21 cellular contexts compared by ENCODE assay signal in genomic region chr7:158573310-158573709, GRCh38.
"Had no signal": no experiment of that assay in that cellular context is flagged by ENCODE, and none has a peak within 500 bp of the region (broad histone marks: within the 10 kb centered on the region; RNA-seq: fewer than 3 reads in every experiment).

No MANE protein-coding gene starts in this region.

- H3K27ac ChIP-seq: breast epithelium, epithelial cell of prostate, left ventricle myocardium inferior, neutrophil, thoracic aorta, upper lobe of right lung had no signal

- H3K9me3 ChIP-seq: breast epithelium, left ventricle myocardium inferior, mucosa of descending colon, neutrophil, thoracic aorta, upper lobe of right lung had no signal

- H3K4me3 ChIP-seq: breast epithelium, left ventricle myocardium inferior, mucosa of descending colon, thoracic aorta, upper lobe of right lung had no signal

- H3K36me3 ChIP-seq: breast epithelium, left ventricle myocardium inferior, neutrophil, thoracic aorta, upper lobe of right lung had no signal

- H3K36me3 Mint-ChIP-seq: stimulated activated effector memory CD8-positive, alpha-beta T cell treated with anti-CD3 and anti-CD28 coated beads, Interleukin-12 subunit alpha, Interleukin-12 subunit beta, amount 100 ng/mL, for 72 hours had no signal

- H3K4me1 ChIP-seq: breast epithelium, upper lobe of right lung had no signal

- DNase-seq: activated B cell treated with CpG ODN at 0.5 μM for 24 hours; activated CD4-positive, alpha-beta T cell treated with anti-CD3 and anti-CD28 coated beads, Interleukin-2, amount 10 ng/mL, durations not matched to agents 7 days and 5 days; activated CD8-positive, alpha-beta memory T cell treated with anti-CD3 and anti-CD28 coated beads for 24 hours; activated naive CD4-positive, alpha-beta T cell treated with Interleukin-2 at 50 U/mL for 16 hours; activated naive CD8-positive, alpha-beta T cell treated with anti-CD3 and anti-CD28 coated beads, Interleukin-2, amount 50 U/mL, for 24 hours; aorta; cerebellar nuclear complex; dermis blood vessel endothelial cell; effector memory CD8-positive, alpha-beta T cell; foreskin melanocyte; left ventricle myocardium inferior; mucosa of descending colon; naive thymus-derived CD8-positive, alpha-beta T cell; retina; T-helper 9 cell; upper lobe of right lung had no signal

- H3K9me3 Mint-ChIP-seq: activated B cell treated with CpG ODN at 0.5 μM for 24 hours; activated CD4-positive, alpha-beta T cell treated with anti-CD3 and anti-CD28 coated beads, Interleukin-2, amount 10 ng/mL, durations not matched to agents 7 days and 5 days; activated naive CD8-positive, alpha-beta T cell treated with anti-CD3 and anti-CD28 coated beads, Interleukin-2, amount 50 U/mL, for 24 hours; effector memory CD8-positive, alpha-beta T cell; stimulated activated effector memory CD8-positive, alpha-beta T cell treated with anti-CD3 and anti-CD28 coated beads, Interleukin-12 subunit alpha, Interleukin-12 subunit beta, amount 100 ng/mL, for 72 hours had no signal

- H3K4me3 Mint-ChIP-seq: activated B cell treated with CpG ODN at 0.5 μM for 24 hours; activated CD4-positive, alpha-beta T cell treated with anti-CD3 and anti-CD28 coated beads, Interleukin-2, amount 10 ng/mL, durations not matched to agents 7 days and 5 days; activated naive CD8-positive, alpha-beta T cell treated with anti-CD3 and anti-CD28 coated beads, Interleukin-2, amount 50 U/mL, for 24 hours; effector memory CD8-positive, alpha-beta T cell; naive thymus-derived CD8-positive, alpha-beta T cell; stimulated activated effector memory CD8-positive, alpha-beta T cell treated with anti-CD3 and anti-CD28 coated beads, Interleukin-12 subunit alpha, Interleukin-12 subunit beta, amount 100 ng/mL, for 72 hours had no signal

- H3K4me1 Mint-ChIP-seq: activated B cell treated with CpG ODN at 0.5 μM for 24 hours; activated CD4-positive, alpha-beta T cell treated with anti-CD3 and anti-CD28 coated beads, Interleukin-2, amount 10 ng/mL, durations not matched to agents 7 days and 5 days; activated naive CD8-positive, alpha-beta T cell treated with anti-CD3 and anti-CD28 coated beads, Interleukin-2, amount 50 U/mL, for 24 hours; stimulated activated effector memory CD8-positive, alpha-beta T cell treated with anti-CD3 and anti-CD28 coated beads, Interleukin-12 subunit alpha, Interleukin-12 subunit beta, amount 100 ng/mL, for 72 hours had no signal

- ATAC-seq: activated naive CD8-positive, alpha-beta T cell treated with anti-CD3 and anti-CD28 coated beads, Interleukin-2, amount 50 U/mL, for 24 hours; effector memory CD8-positive, alpha-beta T cell; mucosa of descending colon; naive thymus-derived CD8-positive, alpha-beta T cell; stimulated activated effector memory CD8-positive, alpha-beta T cell treated with anti-CD3 and anti-CD28 coated beads, Interleukin-12 subunit alpha, Interleukin-12 subunit beta, amount 100 ng/mL, for 72 hours; upper lobe of right lung had no signal
